Comparison of ENCODE assay signal across 11 cellular contexts in genomic region chr2:213066445-213066746, GRCh38.
A peak's percentile ranks its signal among the peaks of the same experiment; 100 is the strongest.
DNase-seq lines count a peak whose midpoint lies in the region; ATAC-seq and TF ChIP-seq lines count a peak whose summit lies in the region.
"Had no signal": no experiment of that assay in that cellular context is flagged by ENCODE, and none has a peak within 500 bp of the region (broad histone marks: within the 10 kb centered on the region; RNA-seq: fewer than 3 reads in every experiment).

No MANE protein-coding gene starts in this region.

- H3K27me3 ChIP-seq in Loucy (ENCODE audit: insufficient read depth, low read length, poor library complexity, severe bottlenecking) (no peaks in the 10 kb centered on the region), fibroblast of lung (ENCODE audit: control insufficient read depth, insufficient read depth, low read length) (no peaks in the 10 kb centered on the region)
- H3K27me3 ChIP-seq: adrenal gland had no signal

- H3K9me3 Mint-ChIP-seq in activated T-cell treated with anti-CD3 and anti-CD28 coated beads, Interleukin-2, amount 50 U/mL, for 24 hours = no peaks in the 10 kb centered on the region
- H3K9me3 Mint-ChIP-seq in stimulated activated naive B cell treated with anti-CD40 and anti-IgM and Interleukin-4, amounts not matched to agents 10 μg/mL and 1 μg/mL and 100 μg/mL, for 72 hours = peaks cover 0 to 3% of the 10 kb centered on the region in 2 donors
- H3K9me3 Mint-ChIP-seq: WTC11 had no signal

- TF ChIP-seq CTCF in Loucy (conservative IDR thresholded peaks at IDR 0.05; ENCODE audit: low read length) (no peak), fibroblast of lung (conservative IDR thresholded peaks at IDR 0.05 in 1 of 2, IDR thresholded peaks at IDR 0.05 in 1 of 2; ENCODE audit: low read depth in 1 of 2, low read length in 2 of 2) (no peak)

- H3K27me3 Mint-ChIP-seq in activated T-cell treated with anti-CD3 and anti-CD28 coated beads, Interleukin-2, amount 50 U/mL, for 24 hours = no peaks in the 10 kb centered on the region
- H3K27me3 Mint-ChIP-seq in stimulated activated naive B cell treated with anti-CD40 and anti-IgM and Interleukin-4, amounts not matched to agents 10 μg/mL and 1 μg/mL and 100 μg/mL, for 72 hours = no peaks in the 10 kb centered on the region

- no peaks in the 10 kb centered on the region; the same call in 1 of the 2 replicates for H3F3A ChIP-seq in Loucy (ENCODE audit: low read depth)

- H3K79me2 ChIP-seq in Loucy (ENCODE audit: insufficient read depth, low read length) = peaks cover 100% of the 10 kb centered on the region
- no peaks in the 10 kb centered on the region for H3K79me2 ChIP-seq in fibroblast of lung (ENCODE audit: control insufficient read depth, insufficient read depth, low read length)

- H3K9me3 ChIP-seq in Loucy (ENCODE audit: insufficient read depth, low read depth, low read length) (no peaks in the 10 kb centered on the region), fibroblast of lung (ENCODE audit: control insufficient read depth, insufficient read depth, low read depth, low read length) (no peaks in the 10 kb centered on the region)
- H3K9me3 ChIP-seq: adrenal gland, thoracic aorta had no signal

- peaks cover 100% of the 10 kb centered on the region for H4K20me1 ChIP-seq in Loucy (ENCODE audit: insufficient read depth, low read length, poor library complexity, severe bottlenecking)
- H4K20me1 ChIP-seq in fibroblast of lung (ENCODE audit: control insufficient read depth, extremely low read depth, insufficient read depth, low read length) = no peaks in the 10 kb centered on the region

- no peaks in the 10 kb centered on the region for H3K36me3 Mint-ChIP-seq in activated T-cell treated with anti-CD3 and anti-CD28 coated beads, Interleukin-2, amount 50 U/mL, for 24 hours (ENCODE audit: low read depth)
- peaks cover 0 to 2% of the 10 kb centered on the region in 2 donors for H3K36me3 Mint-ChIP-seq in stimulated activated naive B cell treated with anti-CD40 and anti-IgM and Interleukin-4, amounts not matched to agents 10 μg/mL and 1 μg/mL and 100 μg/mL, for 72 hours
- H3K36me3 Mint-ChIP-seq: WTC11 had no signal

- H3K36me3 ChIP-seq in Loucy (ENCODE audit: insufficient read depth, low read length) (peaks cover 71% of the 10 kb centered on the region), fibroblast of lung (ENCODE audit: control insufficient read depth, insufficient read depth, low read length) (no peaks in the 10 kb centered on the region)
- H3K36me3 ChIP-seq: adrenal gland, thoracic aorta had no signal

- peak overlapping the region; percentile 57 for H3K4me2 ChIP-seq in Loucy (ENCODE audit: low read depth, low read length, poor library complexity, severe bottlenecking)
- H3K4me2 ChIP-seq in fibroblast of lung (ENCODE audit: extremely low read depth, insufficient read depth, low read length) = peak overlapping the region; percentile 44

- no peak for ATAC-seq in stimulated activated naive B cell treated with anti-CD40 and anti-IgM and Interleukin-4, amounts not matched to agents 10 μg/mL and 1 μg/mL and 100 μg/mL, for 72 hours (replicated peaks)

- no peaks in the 10 kb centered on the region for H3K9me2 ChIP-seq in Loucy (replicated peaks; ENCODE audit: low read depth, low read length)

- H3K4me3 Mint-ChIP-seq in activated T-cell treated with anti-CD3 and anti-CD28 coated beads, Interleukin-2, amount 50 U/mL, for 24 hours = peak overlapping the region; percentile 55
- H3K4me3 Mint-ChIP-seq in stimulated activated naive B cell treated with anti-CD40 and anti-IgM and Interleukin-4, amounts not matched to agents 10 μg/mL and 1 μg/mL and 100 μg/mL, for 72 hours = peak overlapping the region; percentile 61 to 65
- H3K4me3 Mint-ChIP-seq: WTC11 had no signal

- no peak overlapping the region for H3K27ac ChIP-seq in fibroblast of lung (ENCODE audit: insufficient read depth, low read length)
- H3K27ac ChIP-seq: thoracic aorta had no signal

- H3K4me3 ChIP-seq in Loucy (ENCODE audit: low read length, poor library complexity, severe bottlenecking) (no peak overlapping the region), fibroblast of lung (replicated peaks in 1 of 4; ENCODE audit: control extremely low read depth in 1 of 4, insufficient read depth in 1 of 4, low read depth in 3 of 4, low read length in 4 of 4) (peak overlapping the region in 2 of 4 experiments; percentile 30 to 31)
- H3K4me3 ChIP-seq: thoracic aorta had no signal

- H3K9ac ChIP-seq in Loucy (ENCODE audit: low read depth, low read length, poor library complexity, severe bottlenecking) (peak overlapping the region; percentile 17), fibroblast of lung (ENCODE audit: insufficient read depth, low read length) (no peak overlapping the region)

- no peak overlapping the region for H2AFZ ChIP-seq in Loucy (ENCODE audit: low read length)
- H2AFZ ChIP-seq in fibroblast of lung (ENCODE audit: low read length) = peak overlapping the region; percentile 9

- no peak for DNase-seq in activated T-cell treated with anti-CD3 and anti-CD28 coated beads, Interleukin-2, amount 50 U/mL, for 24 hours
- no peak for DNase-seq in activated T-cell treated with anti-CD3 and anti-CD28 coated beads for 4 hours
- no peak for DNase-seq in fibroblast of lung (ENCODE audit: low read depth in 2 of 2)
- DNase-seq in stimulated activated naive B cell treated with anti-CD40 and anti-IgM and Interleukin-4, amounts not matched to agents 10 μg/mL and 1 μg/mL and 100 μg/mL, for 72 hours = no peak
- no peak for DNase-seq in NCI-H524 (lab: John Stamatoyannopoulos, UW)
- DNase-seq in NCI-H1105 treated with DMSO at 0.1 percent for 48 hours (lab: John Stamatoyannopoulos, UW) = no peak
- DNase-seq in globus pallidus (ENCODE audit: low spot score) = no peak

- peaks cover 32% of the 10 kb centered on the region for H3K4me1 Mint-ChIP-seq in activated T-cell treated with anti-CD3 and anti-CD28 coated beads, Interleukin-2, amount 50 U/mL, for 24 hours (ENCODE audit: low read depth)
- peaks cover 16 to 49% of the 10 kb centered on the region in 2 donors for H3K4me1 Mint-ChIP-seq in stimulated activated naive B cell treated with anti-CD40 and anti-IgM and Interleukin-4, amounts not matched to agents 10 μg/mL and 1 μg/mL and 100 μg/mL, for 72 hours

- H3K27ac Mint-ChIP-seq in activated T-cell treated with anti-CD3 and anti-CD28 coated beads, Interleukin-2, amount 50 U/mL, for 24 hours = peak overlapping the region; percentile 70
- no peak overlapping the region for H3K27ac Mint-ChIP-seq in stimulated activated naive B cell treated with anti-CD40 and anti-IgM and Interleukin-4, amounts not matched to agents 10 μg/mL and 1 μg/mL and 100 μg/mL, for 72 hours
- H3K27ac Mint-ChIP-seq: WTC11 had no signal

- H3K4me1 ChIP-seq in Loucy (ENCODE audit: insufficient read depth, low read length, poor library complexity, severe bottlenecking) = peaks cover 91% of the 10 kb centered on the region
- H3K4me1 ChIP-seq in fibroblast of lung (ENCODE audit: control insufficient read depth, extremely low read depth, insufficient read depth, low read length) = no peaks in the 10 kb centered on the region
